ENCODE assay signal across 28 cellular contexts in genomic region chr2:9912468-9912867, GRCh38.
"Had no signal": no experiment of that assay in that cellular context is flagged by ENCODE, and none has a peak within 500 bp of the region (broad histone marks: within the 10 kb centered on the region; RNA-seq: fewer than 3 reads in every experiment).

No MANE protein-coding gene starts in this region.

- H3K27me3 ChIP-seq: adrenal gland, breast epithelium, cardiac muscle cell, colonic mucosa, esophagus squamous epithelium, gastroesophageal sphincter had no signal

- H3K27ac ChIP-seq: adrenal gland, breast epithelium, cardiac muscle cell, colonic mucosa, epithelial cell of prostate, esophagus squamous epithelium, gastroesophageal sphincter had no signal

- H3K9me3 ChIP-seq: adrenal gland, breast epithelium, colonic mucosa, esophagus squamous epithelium, gastroesophageal sphincter had no signal

- DNase-seq: activated CD4-positive, alpha-beta T cell treated with anti-CD3 and anti-CD28 coated beads for 1 hour; activated CD4-positive, alpha-beta T cell treated with anti-CD3 and anti-CD28 coated beads for 4 hours; activated CD4-positive, alpha-beta T cell treated with anti-CD3 and anti-CD28 coated beads, Interleukin-2, amount 10 ng/mL, durations not matched to agents 7 days and 5 days; activated CD4-positive, alpha-beta T cell treated with anti-CD3 and anti-CD28 coated beads, Interleukin-2, amount 50 U/mL, for 4 hours; activated CD8-positive, alpha-beta memory T cell treated with anti-CD3 and anti-CD28 coated beads for 24 hours; activated CD8-positive, alpha-beta T cell treated with anti-CD3 and anti-CD28 coated beads for 36 hours; activated effector memory CD4-positive, alpha-beta T cell treated with anti-CD3 and anti-CD28 coated beads, Interleukin-2, amount 50 U/mL, for 16 hours; activated naive CD4-positive, alpha-beta T cell treated with anti-CD3 and anti-CD28 coated beads for 36 hours; activated naive CD8-positive, alpha-beta T cell treated with anti-CD3 and anti-CD28 coated beads for 36 hours; activated naive CD8-positive, alpha-beta T cell treated with anti-CD3 and anti-CD28 coated beads, Interleukin-2, amount 50 U/mL, for 24 hours; activated T-cell treated with anti-CD3 and anti-CD28 coated beads, Interleukin-2, amount 50 U/mL, for 48 hours; adrenal gland; amygdala; aorta; central memory CD4-positive, alpha-beta T cell; cerebellar nuclear complex; colonic mucosa; effector CD8-positive, alpha-beta T cell; esophagus squamous epithelium; foreskin melanocyte; T-helper 2 cell had no signal

- H3K4me1 ChIP-seq: adrenal gland, breast epithelium, colonic mucosa, gastroesophageal sphincter had no signal

- H3K36me3 ChIP-seq: adrenal gland, breast epithelium, colonic mucosa had no signal

- ATAC-seq: activated CD8-positive, alpha-beta T cell treated with anti-CD3 and anti-CD28 coated beads for 36 hours; activated naive CD8-positive, alpha-beta T cell treated with anti-CD3 and anti-CD28 coated beads, Interleukin-2, amount 50 U/mL, for 24 hours; gastroesophageal sphincter; WTC11 had no signal

- FAIRE-seq: endometrium, endothelial cell of umbilical vein had no signal

- H3K4me3 ChIP-seq: adrenal gland, breast epithelium, cardiac muscle cell, colonic mucosa, esophagus squamous epithelium, gastroesophageal sphincter had no signal
